Comparison of ENCODE assay signal across 1 cellular context in the genomic region with DNA sequence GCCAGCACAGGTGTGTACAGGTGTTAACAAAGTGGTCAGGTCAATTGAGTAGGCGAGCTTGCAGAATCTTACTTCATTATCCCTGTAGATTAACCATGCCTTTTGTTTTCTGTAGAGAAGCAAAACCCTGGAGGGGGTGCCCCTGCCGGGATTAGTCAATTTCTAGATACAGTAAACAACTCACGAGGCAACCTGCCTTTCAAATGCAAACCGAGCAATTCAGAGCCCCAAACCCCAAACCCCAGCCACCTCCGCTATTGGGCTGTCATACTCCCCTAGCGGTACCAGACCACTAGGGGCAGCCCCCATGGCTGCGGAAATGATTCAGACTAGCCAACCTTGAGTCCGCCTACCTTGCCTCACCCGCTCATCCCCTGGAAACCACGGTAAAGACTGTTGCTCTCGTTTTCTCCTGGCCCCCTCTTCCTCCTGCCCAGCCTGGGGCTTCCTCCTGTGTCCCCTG.
A peak's percentile ranks its signal among the peaks of the same experiment; 100 is the strongest.
TF ChIP-seq lines count a peak whose summit lies in the region.

No MANE protein-coding gene starts in this region.

TF ChIP-seq in H1, 55 proteins besides CTCF, POLR2A, EP300 and RAD21 (continued from another document):
- TF ChIP-seq, protein P1, sequence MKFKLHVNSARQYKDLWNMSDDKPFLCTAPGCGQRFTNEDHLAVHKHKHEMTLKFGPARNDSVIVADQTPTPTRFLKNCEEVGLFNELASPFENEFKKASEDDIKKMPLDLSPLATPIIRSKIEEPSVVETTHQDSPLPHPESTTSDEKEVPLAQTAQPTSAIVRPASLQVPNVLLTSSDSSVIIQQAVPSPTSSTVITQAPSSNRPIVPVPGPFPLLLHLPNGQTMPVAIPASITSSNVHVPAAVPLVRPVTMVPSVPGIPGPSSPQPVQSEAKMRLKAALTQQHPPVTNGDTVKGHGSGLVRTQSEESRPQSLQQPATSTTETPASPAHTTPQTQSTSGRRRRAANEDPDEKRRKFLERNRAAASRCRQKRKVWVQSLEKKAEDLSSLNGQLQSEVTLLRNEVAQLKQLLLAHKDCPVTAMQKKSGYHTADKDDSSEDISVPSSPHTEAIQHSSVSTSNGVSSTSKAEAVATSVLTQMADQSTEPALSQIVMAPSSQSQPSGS (IDR thresholded peaks at IDR 0.05; ENCODE audit: low read length): 0 out of 2 replicates have a peak, but pooled peaks have one; percentile 39
- TF ChIP-seq JUND (IDR thresholded peaks at IDR 0.05; ENCODE audit: low read length): peak; percentile 43; the same call in 1 of the 2 replicates
- TF ChIP-seq BCL11A (IDR thresholded peaks at IDR 0.05; ENCODE audit: low read depth in 2 of 2, low read length in 2 of 2): peak in 1 of 2 experiments; percentile 25
- peak; percentile 77 for TF ChIP-seq NANOG (IDR thresholded peaks at IDR 0.05; ENCODE audit: insufficient read depth, low read depth, low read length, poor library complexity, severe bottlenecking)
- peak; percentile 42 for TF ChIP-seq ASH2L (IDR thresholded peaks at IDR 0.05; ENCODE audit: low read length)
- TF ChIP-seq FOSL1 (IDR thresholded peaks at IDR 0.05; ENCODE audit: insufficient read depth, low read depth, low read length): no peak
- peak; percentile 69 for TF ChIP-seq SP1 (IDR thresholded peaks at IDR 0.05; ENCODE audit: low read depth, low read length)
- TF ChIP-seq HDAC2 (IDR thresholded peaks at IDR 0.05; ENCODE audit: borderline replicate concordance in 1 of 2, low read depth in 2 of 2, low read length in 2 of 2): peak; percentile 23 to 51; a peak in 1 of 4 replicates
- TF ChIP-seq, protein P2, sequence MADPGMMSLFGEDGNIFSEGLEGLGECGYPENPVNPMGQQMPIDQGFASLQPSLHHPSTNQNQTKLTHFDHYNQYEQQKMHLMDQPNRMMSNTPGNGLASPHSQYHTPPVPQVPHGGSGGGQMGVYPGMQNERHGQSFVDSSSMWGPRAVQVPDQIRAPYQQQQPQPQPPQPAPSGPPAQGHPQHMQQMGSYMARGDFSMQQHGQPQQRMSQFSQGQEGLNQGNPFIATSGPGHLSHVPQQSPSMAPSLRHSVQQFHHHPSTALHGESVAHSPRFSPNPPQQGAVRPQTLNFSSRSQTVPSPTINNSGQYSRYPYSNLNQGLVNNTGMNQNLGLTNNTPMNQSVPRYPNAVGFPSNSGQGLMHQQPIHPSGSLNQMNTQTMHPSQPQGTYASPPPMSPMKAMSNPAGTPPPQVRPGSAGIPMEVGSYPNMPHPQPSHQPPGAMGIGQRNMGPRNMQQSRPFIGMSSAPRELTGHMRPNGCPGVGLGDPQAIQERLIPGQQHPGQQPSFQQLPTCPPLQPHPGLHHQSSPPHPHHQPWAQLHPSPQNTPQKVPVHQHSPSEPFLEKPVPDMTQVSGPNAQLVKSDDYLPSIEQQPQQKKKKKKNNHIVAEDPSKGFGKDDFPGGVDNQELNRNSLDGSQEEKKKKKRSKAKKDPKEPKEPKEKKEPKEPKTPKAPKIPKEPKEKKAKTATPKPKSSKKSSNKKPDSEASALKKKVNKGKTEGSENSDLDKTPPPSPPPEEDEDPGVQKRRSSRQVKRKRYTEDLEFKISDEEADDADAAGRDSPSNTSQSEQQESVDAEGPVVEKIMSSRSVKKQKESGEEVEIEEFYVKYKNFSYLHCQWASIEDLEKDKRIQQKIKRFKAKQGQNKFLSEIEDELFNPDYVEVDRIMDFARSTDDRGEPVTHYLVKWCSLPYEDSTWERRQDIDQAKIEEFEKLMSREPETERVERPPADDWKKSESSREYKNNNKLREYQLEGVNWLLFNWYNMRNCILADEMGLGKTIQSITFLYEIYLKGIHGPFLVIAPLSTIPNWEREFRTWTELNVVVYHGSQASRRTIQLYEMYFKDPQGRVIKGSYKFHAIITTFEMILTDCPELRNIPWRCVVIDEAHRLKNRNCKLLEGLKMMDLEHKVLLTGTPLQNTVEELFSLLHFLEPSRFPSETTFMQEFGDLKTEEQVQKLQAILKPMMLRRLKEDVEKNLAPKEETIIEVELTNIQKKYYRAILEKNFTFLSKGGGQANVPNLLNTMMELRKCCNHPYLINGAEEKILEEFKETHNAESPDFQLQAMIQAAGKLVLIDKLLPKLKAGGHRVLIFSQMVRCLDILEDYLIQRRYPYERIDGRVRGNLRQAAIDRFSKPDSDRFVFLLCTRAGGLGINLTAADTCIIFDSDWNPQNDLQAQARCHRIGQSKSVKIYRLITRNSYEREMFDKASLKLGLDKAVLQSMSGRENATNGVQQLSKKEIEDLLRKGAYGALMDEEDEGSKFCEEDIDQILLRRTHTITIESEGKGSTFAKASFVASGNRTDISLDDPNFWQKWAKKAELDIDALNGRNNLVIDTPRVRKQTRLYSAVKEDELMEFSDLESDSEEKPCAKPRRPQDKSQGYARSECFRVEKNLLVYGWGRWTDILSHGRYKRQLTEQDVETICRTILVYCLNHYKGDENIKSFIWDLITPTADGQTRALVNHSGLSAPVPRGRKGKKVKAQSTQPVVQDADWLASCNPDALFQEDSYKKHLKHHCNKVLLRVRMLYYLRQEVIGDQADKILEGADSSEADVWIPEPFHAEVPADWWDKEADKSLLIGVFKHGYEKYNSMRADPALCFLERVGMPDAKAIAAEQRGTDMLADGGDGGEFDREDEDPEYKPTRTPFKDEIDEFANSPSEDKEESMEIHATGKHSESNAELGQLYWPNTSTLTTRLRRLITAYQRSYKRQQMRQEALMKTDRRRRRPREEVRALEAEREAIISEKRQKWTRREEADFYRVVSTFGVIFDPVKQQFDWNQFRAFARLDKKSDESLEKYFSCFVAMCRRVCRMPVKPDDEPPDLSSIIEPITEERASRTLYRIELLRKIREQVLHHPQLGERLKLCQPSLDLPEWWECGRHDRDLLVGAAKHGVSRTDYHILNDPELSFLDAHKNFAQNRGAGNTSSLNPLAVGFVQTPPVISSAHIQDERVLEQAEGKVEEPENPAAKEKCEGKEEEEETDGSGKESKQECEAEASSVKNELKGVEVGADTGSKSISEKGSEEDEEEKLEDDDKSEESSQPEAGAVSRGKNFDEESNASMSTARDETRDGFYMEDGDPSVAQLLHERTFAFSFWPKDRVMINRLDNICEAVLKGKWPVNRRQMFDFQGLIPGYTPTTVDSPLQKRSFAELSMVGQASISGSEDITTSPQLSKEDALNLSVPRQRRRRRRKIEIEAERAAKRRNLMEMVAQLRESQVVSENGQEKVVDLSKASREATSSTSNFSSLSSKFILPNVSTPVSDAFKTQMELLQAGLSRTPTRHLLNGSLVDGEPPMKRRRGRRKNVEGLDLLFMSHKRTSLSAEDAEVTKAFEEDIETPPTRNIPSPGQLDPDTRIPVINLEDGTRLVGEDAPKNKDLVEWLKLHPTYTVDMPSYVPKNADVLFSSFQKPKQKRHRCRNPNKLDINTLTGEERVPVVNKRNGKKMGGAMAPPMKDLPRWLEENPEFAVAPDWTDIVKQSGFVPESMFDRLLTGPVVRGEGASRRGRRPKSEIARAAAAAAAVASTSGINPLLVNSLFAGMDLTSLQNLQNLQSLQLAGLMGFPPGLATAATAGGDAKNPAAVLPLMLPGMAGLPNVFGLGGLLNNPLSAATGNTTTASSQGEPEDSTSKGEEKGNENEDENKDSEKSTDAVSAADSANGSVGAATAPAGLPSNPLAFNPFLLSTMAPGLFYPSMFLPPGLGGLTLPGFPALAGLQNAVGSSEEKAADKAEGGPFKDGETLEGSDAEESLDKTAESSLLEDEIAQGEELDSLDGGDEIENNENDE (IDR thresholded peaks at IDR 0.05; ENCODE audit: insufficient replicate concordance, low read length): peak; percentile 71
- peak; percentile 55; the same call in 1 of the 2 replicates for TF ChIP-seq KDM1A (IDR thresholded peaks at IDR 0.05; ENCODE audit: borderline replicate concordance, low read length)
- TF ChIP-seq BACH1 (IDR thresholded peaks at IDR 0.05; ENCODE audit: low read length): no peak
- TF ChIP-seq RNF2 (IDR thresholded peaks at IDR 0.05; ENCODE audit: borderline replicate concordance, low read depth, low read length, missing control alignments, poor library complexity, severe bottlenecking): no peak
- peak; percentile 67; the same call in 1 of the 2 replicates for TF ChIP-seq YY1 (IDR thresholded peaks at IDR 0.05; ENCODE audit: low read depth, low read length)
